9 cellular contexts compared by ENCODE assay signal in the genomic region with DNA sequence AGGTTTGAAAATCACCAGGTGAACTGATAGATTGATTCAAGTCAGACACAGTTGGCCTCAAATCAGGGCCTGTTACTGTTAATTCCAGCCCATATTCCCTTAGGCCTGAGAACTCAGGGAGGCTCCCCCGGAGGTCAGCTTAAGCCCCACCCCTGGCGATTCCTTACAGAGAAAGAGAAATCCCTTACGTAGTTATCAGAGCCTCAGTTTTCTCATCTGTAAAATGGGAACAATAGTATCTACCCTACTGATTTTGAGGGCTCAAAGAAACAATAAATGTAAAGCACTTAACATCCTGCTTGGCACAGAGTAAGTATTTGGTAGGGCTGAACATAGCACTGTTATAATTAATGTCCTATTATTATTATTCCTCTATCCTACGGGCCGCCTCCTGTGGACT.
"Had no signal": no experiment of that assay in that cellular context is flagged by ENCODE, and none has a peak within 500 bp of the region (broad histone marks: within the 10 kb centered on the region; RNA-seq: fewer than 3 reads in every experiment).

No MANE protein-coding gene starts in this region.

- FAIRE-seq: H54 had no signal

- H3K4me3 ChIP-seq: GM23248 had no signal

- H3K9ac ChIP-seq: GM23248, KMS-11 had no signal

- DNase-seq: GM23248, GOT3, H9, HCEC 1CT, IMR-90, KBM-7 had no signal

- H2AFZ ChIP-seq: GM23248 had no signal

- H3K27ac ChIP-seq: GM23248, HL-60, KMS-11 had no signal

- H3K4me2 ChIP-seq: KMS-11 had no signal
